In the genomic region with DNA sequence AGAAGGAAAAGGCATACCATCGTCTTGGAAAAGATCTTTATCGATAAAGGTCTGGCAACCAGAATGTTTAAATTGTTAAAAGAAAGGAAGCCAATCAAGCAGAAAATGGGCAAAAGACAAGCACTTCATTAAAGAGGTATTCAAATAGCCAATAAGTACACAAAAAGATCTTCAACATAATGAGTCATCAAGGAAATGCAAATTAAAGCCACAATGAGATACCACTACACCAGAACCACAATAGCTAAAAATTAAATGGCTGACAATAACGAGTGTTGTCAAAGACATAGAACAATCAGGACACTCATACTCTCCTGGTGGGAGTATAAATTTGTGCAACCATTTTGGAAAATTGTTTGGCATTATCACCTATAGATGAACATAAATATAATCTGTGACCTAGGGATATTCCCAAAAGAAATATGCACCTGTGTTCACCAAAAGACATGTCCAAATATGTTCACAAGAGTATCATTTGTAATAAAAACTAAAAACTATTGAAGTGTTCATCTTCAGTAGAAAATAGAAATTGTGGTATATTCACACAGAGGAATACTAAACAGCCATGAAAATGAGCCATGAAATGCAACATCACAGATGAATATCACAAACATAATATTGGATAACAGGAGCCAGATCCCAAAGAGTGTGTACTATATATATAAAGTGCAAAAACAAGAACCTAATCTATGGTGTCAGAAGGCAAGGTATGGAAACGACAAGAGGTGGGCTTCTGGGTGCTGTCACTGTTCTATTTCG, we compare ENCODE assay signal across 21 cellular contexts.
"Had no signal": no experiment of that assay in that cellular context is flagged by ENCODE, and none has a peak within 500 bp of the region (broad histone marks: within the 10 kb centered on the region; RNA-seq: fewer than 3 reads in every experiment).

No MANE protein-coding gene starts in this region.

- H3K4me3 ChIP-seq: breast epithelium, hepatocyte, lower lobe of right lung, mucosa of descending colon, right lobe of liver, skin epidermis, transverse colon had no signal

- DNase-seq: activated CD4-positive, alpha-beta T cell treated with anti-CD3 and anti-CD28 coated beads, Interleukin-2, amount 10 ng/mL, durations not matched to agents 7 days and 5 days; activated CD8-positive, alpha-beta T cell treated with anti-CD3 and anti-CD28 coated beads for 36 hours; activated T-cell treated with anti-CD3 and anti-CD28 coated beads, Interleukin-2, amount 50 U/mL, for 1 hour; effector memory CD4-positive, alpha-beta T cell; foreskin melanocyte; glutamatergic neuron; immature natural killer cell; lower lobe of right lung; mesendoderm; mucosa of descending colon; nephron progenitor cell; right lobe of liver; stimulated activated CD4-positive, alpha-beta T cell treated with anti-CD3 and anti-CD28 coated beads, Interleukin-1b, Interleukin-23, amount 100 ng/mL, for 48 hours; transverse colon had no signal

- H3K9me3 ChIP-seq: breast epithelium, lower lobe of right lung, mucosa of descending colon, right lobe of liver, transverse colon had no signal

- H3K36me3 ChIP-seq: breast epithelium, lower lobe of right lung, right lobe of liver, transverse colon had no signal

- H3K27ac ChIP-seq: breast epithelium, hepatocyte, lower lobe of right lung, right lobe of liver, skin epidermis, transverse colon, VCaP had no signal

- H3K4me1 ChIP-seq: breast epithelium, lower lobe of right lung, right lobe of liver, transverse colon had no signal

- ATAC-seq: activated CD8-positive, alpha-beta T cell treated with anti-CD3 and anti-CD28 coated beads for 36 hours; activated naive CD4-positive, alpha-beta T cell treated with anti-CD3 and anti-CD28 coated beads, Interleukin-2, amount 50 U/mL, for 72 hours; esophagus mucosa; left lobe of liver; lower lobe of right lung; mucosa of descending colon; right lobe of liver had no signal

- H3K27me3 ChIP-seq: right lobe of liver had no signal
